Comparison of ENCODE assay signal across 1 cellular context in the genomic region with DNA sequence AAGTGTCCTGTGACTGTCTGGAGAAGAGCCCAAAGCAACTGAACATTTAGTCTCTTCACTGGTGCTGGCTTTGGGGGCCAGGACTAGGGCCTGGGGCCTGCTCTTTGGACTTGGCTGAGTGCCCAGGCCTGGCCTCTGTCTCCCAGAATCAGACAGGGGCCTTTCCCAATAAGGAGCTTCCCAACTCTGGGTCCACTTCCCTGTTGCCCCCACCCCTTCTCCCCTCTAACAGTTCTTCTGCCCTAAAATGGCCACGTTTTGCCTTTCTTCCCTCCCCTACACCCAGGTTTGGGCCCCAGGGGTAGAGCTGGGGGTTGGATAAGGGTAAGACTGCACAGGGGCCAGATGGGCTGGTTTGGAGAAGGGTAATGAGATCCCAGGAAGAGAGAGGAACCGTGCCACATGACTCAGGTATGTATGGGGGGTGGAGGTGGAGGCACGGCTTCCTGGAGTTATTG.
TF ChIP-seq lines count a peak whose summit lies in the region.

No MANE protein-coding gene starts in this region.

TF ChIP-seq in GM12891, 5 proteins besides CTCF, POLR2A, EP300 and RAD21:
- no peak for TF ChIP-seq PAX5 (IDR thresholded peaks at IDR 0.05; ENCODE audit: insufficient read depth, low read length, severe bottlenecking)
- no peak for TF ChIP-seq TAF1 (IDR thresholded peaks at IDR 0.05; ENCODE audit: low read depth, low read length)
- no peak for TF ChIP-seq POLR2AphosphoS5 (IDR thresholded peaks at IDR 0.05; ENCODE audit: low read depth, low read length)
- no peak for TF ChIP-seq SPI1 (IDR thresholded peaks at IDR 0.05; ENCODE audit: low read depth, low read length)
- TF ChIP-seq POU2F2 (IDR thresholded peaks at IDR 0.05; ENCODE audit: low read depth, low read length) = no peak
